ENCODE assay signal across 8 cellular contexts in genomic region chr17:47692895-47693666, GRCh38. TPM values are rescaled to one million over a fixed set of nuclear protein-coding genes. Genes with fewer than 3 reads are reported as not detected.
DNase-seq lines count a peak whose midpoint lies in the region; ATAC-seq and TF ChIP-seq lines count a peak whose summit lies in the region.

No MANE protein-coding gene starts in this region.

- TSS peak; percentile 91 for BruUV-seq in PC-3 (replicated peaks; lab: Mats Ljungman, UMichigan)

- H4K20me1 ChIP-seq in PC-3 (ENCODE audit: low read length), result no peaks in the 10 kb centered on the region

- H3K27ac ChIP-seq in PC-3 (ENCODE audit: low read length), result no peak overlapping the region
- H3K27ac ChIP-seq in parathyroid adenoma, result no peak overlapping the region

- intact Hi-C loops in PC-3 (cut with micrococcal nuclease), result no loop called here

- no peak for TF ChIP-seq CTCF in PC-3 (conservative IDR thresholded peaks at IDR 0.05; ENCODE audit: low read depth, low read length)
- no peak for TF ChIP-seq CTCF in epithelial cell of proximal tubule (conservative IDR thresholded peaks at IDR 0.05; ENCODE audit: low read depth, low read length)
- no peak for TF ChIP-seq CTCF in parathyroid adenoma (IDR thresholded peaks at IDR 0.05)

- no peaks in the 10 kb centered on the region for H3K9me3 ChIP-seq in PC-3 (ENCODE audit: low read length)
- H3K9me3 ChIP-seq in parathyroid adenoma (ENCODE audit: control insufficient read depth, low read length), result no peaks in the 10 kb centered on the region

- H3K4me1 ChIP-seq in PC-3 (ENCODE audit: insufficient read depth, low read length) (peaks cover 15% of the 10 kb centered on the region; the same call in 1 of the 2 replicates), parathyroid adenoma (peaks cover 7% of the 10 kb centered on the region)

- H3K79me2 ChIP-seq in PC-3 (ENCODE audit: low read length) (no peaks in the 10 kb centered on the region), parathyroid adenoma (peaks cover 3% of the 10 kb centered on the region)

- no peaks in the 10 kb centered on the region for H3F3A ChIP-seq in PC-3 (ENCODE audit: low read length, unreplicated experiment)

- POLR2A ChIA-PET in PC-3 (lab: Charles Lee; ENCODE audit: unreplicated experiment), result no interaction called here
- POLR2A ChIA-PET in HEK293T (lab: Yijun Ruan, JAX), result interaction anchor here (1.0 to 1.2 kb wide), 2 partner anchors 16 to 44 kb away, joined by 4 to 6 read pairs; partner anchors contain the start of gene KPNB1

- H3K9me2 ChIP-seq in PC-3 (replicated peaks; ENCODE audit: low read length), result no peaks in the 10 kb centered on the region

- H3K4me2 ChIP-seq in PC-3 (ENCODE audit: low read length) (peak overlapping the region; percentile 91), parathyroid adenoma (ENCODE audit: low read length) (peak overlapping the region; percentile 65)

- CTCF ChIA-PET in PC-3 (lab: Charles Lee) (interaction anchor here (0.6 kb wide), 1 partner anchor 42 kb away, joined by 3 read pairs; no protein-coding TSS in a partner anchor), HEK293T (lab: Yijun Ruan, JAX) (interaction anchor here (1.2 kb wide), 1 partner anchor 97 kb away, joined by 3 read pairs; no protein-coding TSS in a partner anchor)

- H3K9ac ChIP-seq in PC-3 (ENCODE audit: low read length), result peak overlapping the region; percentile 45; the same call in 1 of the 2 replicates
- H3K9ac ChIP-seq in parathyroid adenoma, result no peak overlapping the region

- H3K36me3 ChIP-seq in PC-3 (ENCODE audit: low read depth, low read length), result no peaks in the 10 kb centered on the region
- no peaks in the 10 kb centered on the region for H3K36me3 ChIP-seq in parathyroid adenoma (ENCODE audit: control insufficient read depth, insufficient read depth, low read length)

- no peak for ATAC-seq in PC-3
- ATAC-seq in HG03432 (IDR thresholded peaks at IDR 0.05; ENCODE audit: unreplicated experiment), result no peak
- no peak for ATAC-seq in GM19351 (IDR thresholded peaks at IDR 0.05; ENCODE audit: unreplicated experiment)

- H3K4me3 ChIP-seq in PC-3 (ENCODE audit: low read length), result peak overlapping the region; percentile 78
- peak overlapping the region; percentile 79 for H3K4me3 ChIP-seq in epithelial cell of proximal tubule (ENCODE audit: low read depth, low read length)
- H3K4me3 ChIP-seq in parathyroid adenoma (ENCODE audit: low read depth, low read length), result peak overlapping the region; percentile 49

- peak overlapping the region; percentile 92 for H2AFZ ChIP-seq in PC-3 (ENCODE audit: low read length)
- peak overlapping the region; percentile 63 for H2AFZ ChIP-seq in parathyroid adenoma

- no peaks in the 10 kb centered on the region for H3K27me3 ChIP-seq in PC-3 (ENCODE audit: low read length)
- H3K27me3 ChIP-seq in parathyroid adenoma (ENCODE audit: control insufficient read depth, insufficient read depth, low read length), result no peaks in the 10 kb centered on the region

- DNase-seq in NCI-H82 (lab: John Stamatoyannopoulos, UW) (peak; percentile 76), NCI-H82 treated with DMSO at 0.1 percent for 48 hours (lab: John Stamatoyannopoulos, UW; ENCODE audit: unreplicated experiment) (no peak), PC-3 (no peak), epithelial cell of proximal tubule (ENCODE audit: low read depth) (no peak), HEK293T (ENCODE audit: extremely low spot score) (no peak)

TF ChIP-seq in HEK293T, 16 proteins besides CTCF, POLR2A, EP300 and RAD21:
- TF ChIP-seq SP1 (IDR thresholded peaks at IDR 0.05) (no peak), PKNOX1 (IDR thresholded peaks at IDR 0.05) (no peak), FOXM1 (IDR thresholded peaks at IDR 0.05; ENCODE audit: borderline replicate concordance) (no peak)

RNA-seq across cellular contexts. Expression of gene TBKBP1, which starts 0.9 kb away (rescaled TPM):
- total RNA-seq in PC-3 (2014; rRNA removed) (9.0 and 12.8 TPM in 2 replicates), epithelial cell of proximal tubule (1.3 and 4.2 TPM in 2 replicates)

RNA-seq across cellular contexts. Expression of gene TBX21, which starts 40.0 kb away (rescaled TPM):
- total RNA-seq in PC-3 (2014; rRNA removed) (not detected in 2 replicates), epithelial cell of proximal tubule (not detected in 2 replicates)

RNA-seq across cellular contexts. Expression of gene KPNB1, which starts 43.4 kb away (rescaled TPM):
- 390 and 437 TPM in 2 replicates for total RNA-seq in PC-3 (2014; rRNA removed)
- total RNA-seq in epithelial cell of proximal tubule, result 392 and 428 TPM in 2 replicates
